8 cellular contexts compared by ENCODE assay signal in the genomic region with DNA sequence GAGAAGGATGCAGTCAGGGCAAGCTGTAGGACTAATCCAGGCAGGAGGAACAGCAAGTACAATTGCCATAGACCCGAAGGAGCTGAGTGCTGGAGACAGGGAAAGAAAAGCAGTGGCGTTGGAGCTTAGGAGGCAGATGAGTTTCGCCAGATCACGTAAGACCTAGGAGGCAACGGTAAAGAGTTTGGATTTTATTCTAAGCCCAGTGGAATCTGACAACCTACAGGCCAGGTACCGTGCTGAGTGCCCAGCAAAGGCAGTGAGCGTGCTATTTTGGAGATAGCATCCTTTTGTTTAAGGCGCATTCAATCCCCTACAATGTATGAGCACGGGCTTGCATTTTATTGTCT. TPM values are rescaled to one million over a fixed set of nuclear protein-coding genes. Genes with fewer than 3 reads are reported as not detected.
A peak's percentile ranks its signal among the peaks of the same experiment; 100 is the strongest.
DNase-seq lines count a peak whose midpoint lies in the region; ATAC-seq and TF ChIP-seq lines count a peak whose summit lies in the region.

No MANE protein-coding gene starts in this region.

- TF ChIP-seq CTCF in left ventricle myocardium inferior (IDR thresholded peaks at IDR 0.05; ENCODE audit: borderline replicate concordance) (no peak), brain (conservative IDR thresholded peaks at IDR 0.05) (no peak), right lobe of liver (IDR thresholded peaks at IDR 0.05) (no peak), upper lobe of right lung (IDR thresholded peaks at IDR 0.05) (no peak), gastroesophageal sphincter (IDR thresholded peaks at IDR 0.05) (no peak)

- no peak for TF ChIP-seq EP300 in gastroesophageal sphincter (IDR thresholded peaks at IDR 0.05)

- H3K27me3 Mint-ChIP-seq in brain, result peaks cover 40% of the 10 kb centered on the region

- TF ChIP-seq POLR2A in right lobe of liver (IDR thresholded peaks at IDR 0.05), result no peak
- no peak for TF ChIP-seq POLR2A in gastroesophageal sphincter (IDR thresholded peaks at IDR 0.05)

- intact Hi-C loops in left ventricle myocardium inferior (cut with micrococcal nuclease) (no loop called here), Right ventricle myocardium inferior (cut with DNase I) (no loop called here), right lobe of liver (cut with DNase I) (no loop called here), upper lobe of right lung (cut with DNase I) (no loop called here)

- H3K9me3 Mint-ChIP-seq in brain, result peaks cover 0 to 4% (median 0%) of the 10 kb centered on the region in 5 experiments

- WGBS in right lobe of liver (ENCODE audit: insufficient coverage, low coverage, low lambda C conversion rate, missing lambda C conversion rate), result 35% methylated on average over 9 of the region's 9 CpGs
- WGBS in gastroesophageal sphincter (ENCODE audit: low coverage in 1 of 2), 2 donors, result 27 to 57% methylated on average over 7 to 9 of the region's 9 CpGs

- peak overlapping the region; percentile 80 to 91 (median 86) for H3K4me3 Mint-ChIP-seq in brain

- peaks cover 91% of the 10 kb centered on the region for H3K27me3 ChIP-seq in left ventricle myocardium inferior (ENCODE audit: low read depth)
- no peaks in the 10 kb centered on the region for H3K27me3 ChIP-seq in right lobe of liver
- H3K27me3 ChIP-seq in upper lobe of right lung, result peaks cover 20% of the 10 kb centered on the region
- peaks cover 88% of the 10 kb centered on the region for H3K27me3 ChIP-seq in gastroesophageal sphincter

- DNase-seq in left ventricle myocardium inferior (no peak), Right ventricle myocardium inferior (ENCODE audit: missing footprints) (no peak), right lobe of liver (no peak), upper lobe of right lung (no peak), NCI-H2107 treated with DMSO at 0.1 percent for 48 hours (lab: John Stamatoyannopoulos, UW; ENCODE audit: unreplicated experiment) (no peak), AG08395 (ENCODE audit: low spot score) (no peak)

- H3K36me3 ChIP-seq in left ventricle myocardium inferior (no peaks in the 10 kb centered on the region), right lobe of liver (no peaks in the 10 kb centered on the region), upper lobe of right lung (no peaks in the 10 kb centered on the region), gastroesophageal sphincter (no peaks in the 10 kb centered on the region)

- H3K4me1 ChIP-seq in left ventricle myocardium inferior, result peaks cover 19% of the 10 kb centered on the region
- peaks cover 0 to 13% (median 0%) of the 10 kb centered on the region in 4 donors for H3K4me1 ChIP-seq in right lobe of liver
- H3K4me1 ChIP-seq in upper lobe of right lung, result peaks cover 7% of the 10 kb centered on the region
- H3K4me1 ChIP-seq in gastroesophageal sphincter, result peaks cover 0 to 24% (median 11%) of the 10 kb centered on the region in 3 donors

- peaks cover 21% of the 10 kb centered on the region for H3K4me1 Mint-ChIP-seq in brain

- peak overlapping the region in 3 of 5 experiments; percentile 47 to 77 (median 72) for H3K27ac Mint-ChIP-seq in brain

- no peaks in the 10 kb centered on the region for H3K36me3 Mint-ChIP-seq in brain

- H3K9me3 ChIP-seq in left ventricle myocardium inferior (replicated peaks), result no peaks in the 10 kb centered on the region
- no peaks in the 10 kb centered on the region for H3K9me3 ChIP-seq in right lobe of liver
- H3K9me3 ChIP-seq in upper lobe of right lung, result no peaks in the 10 kb centered on the region
- no peaks in the 10 kb centered on the region for H3K9me3 ChIP-seq in gastroesophageal sphincter

- ATAC-seq in Right ventricle myocardium inferior (no peak), right lobe of liver (no peak), upper lobe of right lung (no peak), gastroesophageal sphincter (no peak)

- peak overlapping the region; percentile 69 for H3K4me3 ChIP-seq in left ventricle myocardium inferior
- H3K4me3 ChIP-seq in right lobe of liver, result peak overlapping the region in 2 of 3 donors; percentile 73 to 76
- peak overlapping the region; percentile 59 for H3K4me3 ChIP-seq in upper lobe of right lung
- no peak overlapping the region for H3K4me3 ChIP-seq in gastroesophageal sphincter

- no peak overlapping the region for H3K27ac ChIP-seq in left ventricle myocardium inferior (replicated peaks)
- H3K27ac ChIP-seq in right lobe of liver, result peak overlapping the region in 1 of 3 donors; percentile 85
- H3K27ac ChIP-seq in upper lobe of right lung, result no peak overlapping the region
- H3K27ac ChIP-seq in gastroesophageal sphincter, result no peak overlapping the region

RNA-seq across cellular contexts. Expression of gene USP43, which starts 1.2 kb away (rescaled TPM):
- 0.08 TPM for total RNA-seq in left ventricle myocardium inferior
- total RNA-seq in Right ventricle myocardium inferior, result not detected
- 2.4 TPM for polyA plus RNA-seq in brain (ENCODE audit: insufficient read depth, low read depth, low replicate concordance)
- 10 to 100 TPM in 2 of 6 experiments, 1 to 10 TPM in 4; 2.1 to 11.6 (median 6.8) TPM for total RNA-seq in right lobe of liver
- total RNA-seq in upper lobe of right lung, result 4.3 TPM
- total RNA-seq in gastroesophageal sphincter, result under 1 TPM in 2 of 4 donors, not detected in 2; 0.17 to 0.27 TPM

Comparison
In these comparisons a context has a peak if more than half of its experiments do, and no peak if none do; other contexts are left out.
1. H3K4me3 ChIP-seq: peak in left ventricle myocardium inferior (single experiment), right lobe of liver (2 of 3) and upper lobe of right lung (single experiment); none in gastroesophageal sphincter (0 of 2).